In genomic region chr10:102455893-102456471, GRCh38 we compare ENCODE assay signal across 1 cellular context.
TF ChIP-seq lines count a peak whose summit lies in the region.

No MANE protein-coding gene starts in this region.

TF ChIP-seq in SK-N-SH treated with all-trans-retinoic acid at 6 μM for 48 hours, 23 proteins besides CTCF, POLR2A, EP300 and RAD21 (continued from another document):
- TF ChIP-seq CREB5 (CRISPR knock-in tag; IDR thresholded peaks at IDR 0.05; ENCODE audit: low read depth), result no peak
- TF ChIP-seq TCF4 (CRISPR knock-in tag; IDR thresholded peaks at IDR 0.05; ENCODE audit: borderline replicate concordance), result no peak
- no peak for TF ChIP-seq PPARA (CRISPR knock-in tag; IDR thresholded peaks at IDR 0.05; ENCODE audit: borderline replicate concordance)
- no peak for TF ChIP-seq GLIS3 (CRISPR knock-in tag; IDR thresholded peaks at IDR 0.05)
